2 cellular contexts compared by ENCODE assay signal in genomic region chr6:34049395-34050342, GRCh38.
TF ChIP-seq lines count a peak whose summit lies in the region.

No MANE protein-coding gene starts in this region.

TF ChIP-seq in K562, 482 proteins besides CTCF, POLR2A, EP300 and RAD21:
- peak; percentile 17 for TF ChIP-seq MEIS2 (IDR thresholded peaks at IDR 0.05; ENCODE audit: partially characterized antibody)
- TF ChIP-seq ZBTB33 (CRISPR knock-in tag; IDR thresholded peaks at IDR 0.05): no peak
- TF ChIP-seq, protein P1, sequence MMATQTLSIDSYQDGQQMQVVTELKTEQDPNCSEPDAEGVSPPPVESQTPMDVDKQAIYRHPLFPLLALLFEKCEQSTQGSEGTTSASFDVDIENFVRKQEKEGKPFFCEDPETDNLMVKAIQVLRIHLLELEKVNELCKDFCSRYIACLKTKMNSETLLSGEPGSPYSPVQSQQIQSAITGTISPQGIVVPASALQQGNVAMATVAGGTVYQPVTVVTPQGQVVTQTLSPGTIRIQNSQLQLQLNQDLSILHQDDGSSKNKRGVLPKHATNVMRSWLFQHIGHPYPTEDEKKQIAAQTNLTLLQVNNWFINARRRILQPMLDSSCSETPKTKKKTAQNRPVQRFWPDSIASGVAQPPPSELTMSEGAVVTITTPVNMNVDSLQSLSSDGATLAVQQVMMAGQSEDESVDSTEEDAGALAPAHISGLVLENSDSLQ (IDR thresholded peaks at IDR 0.05): peak; percentile 28; the same call in 1 of the 2 replicates

TF ChIP-seq in GM23338, 12 proteins besides CTCF, POLR2A, EP300 and RAD21:
- TF ChIP-seq, protein P2, sequence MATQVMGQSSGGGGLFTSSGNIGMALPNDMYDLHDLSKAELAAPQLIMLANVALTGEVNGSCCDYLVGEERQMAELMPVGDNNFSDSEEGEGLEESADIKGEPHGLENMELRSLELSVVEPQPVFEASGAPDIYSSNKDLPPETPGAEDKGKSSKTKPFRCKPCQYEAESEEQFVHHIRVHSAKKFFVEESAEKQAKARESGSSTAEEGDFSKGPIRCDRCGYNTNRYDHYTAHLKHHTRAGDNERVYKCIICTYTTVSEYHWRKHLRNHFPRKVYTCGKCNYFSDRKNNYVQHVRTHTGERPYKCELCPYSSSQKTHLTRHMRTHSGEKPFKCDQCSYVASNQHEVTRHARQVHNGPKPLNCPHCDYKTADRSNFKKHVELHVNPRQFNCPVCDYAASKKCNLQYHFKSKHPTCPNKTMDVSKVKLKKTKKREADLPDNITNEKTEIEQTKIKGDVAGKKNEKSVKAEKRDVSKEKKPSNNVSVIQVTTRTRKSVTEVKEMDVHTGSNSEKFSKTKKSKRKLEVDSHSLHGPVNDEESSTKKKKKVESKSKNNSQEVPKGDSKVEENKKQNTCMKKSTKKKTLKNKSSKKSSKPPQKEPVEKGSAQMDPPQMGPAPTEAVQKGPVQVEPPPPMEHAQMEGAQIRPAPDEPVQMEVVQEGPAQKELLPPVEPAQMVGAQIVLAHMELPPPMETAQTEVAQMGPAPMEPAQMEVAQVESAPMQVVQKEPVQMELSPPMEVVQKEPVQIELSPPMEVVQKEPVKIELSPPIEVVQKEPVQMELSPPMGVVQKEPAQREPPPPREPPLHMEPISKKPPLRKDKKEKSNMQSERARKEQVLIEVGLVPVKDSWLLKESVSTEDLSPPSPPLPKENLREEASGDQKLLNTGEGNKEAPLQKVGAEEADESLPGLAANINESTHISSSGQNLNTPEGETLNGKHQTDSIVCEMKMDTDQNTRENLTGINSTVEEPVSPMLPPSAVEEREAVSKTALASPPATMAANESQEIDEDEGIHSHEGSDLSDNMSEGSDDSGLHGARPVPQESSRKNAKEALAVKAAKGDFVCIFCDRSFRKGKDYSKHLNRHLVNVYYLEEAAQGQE (IDR thresholded peaks at IDR 0.05; ENCODE audit: unreplicated experiment): no peak
